Comparison of ENCODE assay signal across 8 cellular contexts in genomic region chr10:84008878-84009277, GRCh38.
DNase-seq lines count a peak whose midpoint lies in the region; ATAC-seq, FAIRE-seq and TF ChIP-seq lines count a peak whose summit lies in the region.

No MANE protein-coding gene starts in this region.

- intact Hi-C loops in K562 (cut with micrococcal nuclease): no loop called here

- POLR2A ChIA-PET in K562 (lab: Yijun Ruan, JAX): no interaction called here

- TF ChIP-seq CTCF in K562 (IDR thresholded peaks at IDR 0.05 in 2 of 3, conservative IDR thresholded peaks at IDR 0.05 in 1 of 3; ENCODE audit: insufficient read depth in 2 of 3, low read depth in 1 of 3, low read length in 3 of 3) (peak; percentile 70 to 95 (median 85)), progenitor cell of endocrine pancreas (IDR thresholded peaks at IDR 0.05; ENCODE audit: unreplicated experiment) (peak; percentile 70)

- 20 to 23% methylated on average over 3 of the region's 3 CpGs for WGBS in GM23248 (ENCODE audit: low coverage in 1 of 2, low lambda C conversion rate in 2 of 2, missing lambda C conversion rate in 2 of 2), 2 experiments
- WGBS in K562 (ENCODE audit: insufficient coverage, low coverage, missing lambda C conversion rate): 0% methylated on average over 3 of the region's 3 CpGs

- DNase-seq in SKM-1 treated with dmso at 0.1 percent for 144 hours (lab: John Stamatoyannopoulos, UW; ENCODE audit: unreplicated experiment) (peak; percentile 12), SKM-1 (lab: John Stamatoyannopoulos, UW; ENCODE audit: unreplicated experiment) (no peak), GM23248 (peak; percentile 27), NCI-H82 treated with DMSO at 0.1 percent for 48 hours (lab: John Stamatoyannopoulos, UW; ENCODE audit: unreplicated experiment) (peak; percentile 24), K562 (ENCODE audit: extremely low read depth in 1 of 4, low spot score in 3 of 4) (peak; percentile 72 to 87 (median 80)), progenitor cell of endocrine pancreas (ENCODE audit: low spot score, unreplicated experiment) (no peak), NCI-H187 treated with DMSO at 0.1 percent for 48 hours (lab: John Stamatoyannopoulos, UW) (no peak), cortex of kidney (lab: John Stamatoyannopoulos, UW) (no peak)

- H2AFZ ChIP-seq in GM23248 (no peak overlapping the region), K562 (ENCODE audit: low read depth, low read length) (no peak overlapping the region)

- no peaks in the 10 kb centered on the region for H3F3A ChIP-seq in GM23248 (ENCODE audit: insufficient read depth)

- in situ Hi-C loops in GM23248 (cut with MboI) (no loop called here), K562 (cut with MboI) (no loop called here)

- no peak overlapping the region for H3K4me2 ChIP-seq in GM23248 (ENCODE audit: unreplicated experiment)
- no peak overlapping the region for H3K4me2 ChIP-seq in K562 (ENCODE audit: insufficient read depth, low read length)

- H3K4me3 ChIP-seq in GM23248 (no peak overlapping the region), K562 (no peak overlapping the region)

- CTCF ChIA-PET in K562 (lab: Yijun Ruan, JAX; ENCODE audit: low intra/inter-chr PET ratio): no interaction called here

- peak; percentile 96 for ATAC-seq in K562

- no peak overlapping the region for H3K4me3 Mint-ChIP-seq in progenitor cell of endocrine pancreas (ENCODE audit: low read depth)

- no peak for FAIRE-seq in K562 (lab: Jason Lieb, UNC)

- H4K20me1 ChIP-seq in GM23248 (ENCODE audit: insufficient read depth): no peaks in the 10 kb centered on the region
- H4K20me1 ChIP-seq in K562 (replicated peaks; ENCODE audit: control insufficient read depth, insufficient read depth, low read length): no peaks in the 10 kb centered on the region

- H3K4me1 ChIP-seq in GM23248 (ENCODE audit: insufficient read depth) (no peaks in the 10 kb centered on the region), K562 (replicated peaks in 1 of 2; ENCODE audit: control insufficient read depth in 2 of 2, insufficient read depth in 2 of 2, low read length in 2 of 2) (no peaks in the 10 kb centered on the region)

- H3K36me3 ChIP-seq in GM23248 (ENCODE audit: low read depth) (no peaks in the 10 kb centered on the region), K562 (ENCODE audit: control insufficient read depth, insufficient read depth, low read length) (no peaks in the 10 kb centered on the region)

- no peaks in the 10 kb centered on the region for H3K9me1 ChIP-seq in K562 (ENCODE audit: control insufficient read depth, insufficient read depth, low read length)

- no peaks in the 10 kb centered on the region for H3K36me3 Mint-ChIP-seq in progenitor cell of endocrine pancreas (ENCODE audit: insufficient read depth)

- TF ChIP-seq POLR2A in K562 (conservative IDR thresholded peaks at IDR 0.05): no peak

- no peak overlapping the region for H3K27ac Mint-ChIP-seq in progenitor cell of endocrine pancreas

- no peaks in the 10 kb centered on the region for H3K9me3 Mint-ChIP-seq in progenitor cell of endocrine pancreas (ENCODE audit: low read depth)

- H3K4me1 Mint-ChIP-seq in progenitor cell of endocrine pancreas (ENCODE audit: low read depth): no peaks in the 10 kb centered on the region

- TF ChIP-seq RAD21 in K562 (CRISPR knock-in tag; conservative IDR thresholded peaks at IDR 0.05 in 1 of 2, IDR thresholded peaks at IDR 0.05 in 1 of 2): peak; percentile 55 to 79

- no peaks in the 10 kb centered on the region for H3K79me2 ChIP-seq in GM23248 (ENCODE audit: insufficient read depth)
- H3K79me2 ChIP-seq in K562 (ENCODE audit: control insufficient read depth, insufficient read depth, low read length): no peaks in the 10 kb centered on the region

- no peaks in the 10 kb centered on the region for H3K27me3 ChIP-seq in GM23248 (replicated peaks; ENCODE audit: insufficient read depth)
- H3K27me3 ChIP-seq in K562 (ENCODE audit: control insufficient read depth in 2 of 2, insufficient read depth in 2 of 2, low read length in 2 of 2): no peaks in the 10 kb centered on the region

- H3K27me3 Mint-ChIP-seq in progenitor cell of endocrine pancreas: peaks cover 4% of the 10 kb centered on the region

- H3K9ac ChIP-seq in GM23248: no peak overlapping the region
- no peak overlapping the region for H3K9ac ChIP-seq in K562 (ENCODE audit: insufficient read depth in 1 of 2, low read depth in 2 of 2, low read length in 2 of 2)

- H3K27ac ChIP-seq in GM23248 (no peak overlapping the region), K562 (ENCODE audit: extremely low read depth, low read depth, low read length) (no peak overlapping the region)

- H3K9me3 ChIP-seq in GM23248 (ENCODE audit: low read depth): no peaks in the 10 kb centered on the region
- H3K9me3 ChIP-seq in K562 (replicated peaks; ENCODE audit: control insufficient read depth, insufficient read depth, low read depth, low read length): no peaks in the 10 kb centered on the region

- BruUV-seq in K562 (replicated peaks; lab: Mats Ljungman, UMichigan): no TSS peak

- TF ChIP-seq EP300 in K562 (IDR thresholded peaks at IDR 0.05; ENCODE audit: low read length): no peak

- H3K9me2 ChIP-seq in GM23248 (ENCODE audit: insufficient read depth): no peaks in the 10 kb centered on the region

TF ChIP-seq in K562, 482 proteins besides CTCF, POLR2A, EP300 and RAD21 (continues in another document):
- TF ChIP-seq, protein P1, sequence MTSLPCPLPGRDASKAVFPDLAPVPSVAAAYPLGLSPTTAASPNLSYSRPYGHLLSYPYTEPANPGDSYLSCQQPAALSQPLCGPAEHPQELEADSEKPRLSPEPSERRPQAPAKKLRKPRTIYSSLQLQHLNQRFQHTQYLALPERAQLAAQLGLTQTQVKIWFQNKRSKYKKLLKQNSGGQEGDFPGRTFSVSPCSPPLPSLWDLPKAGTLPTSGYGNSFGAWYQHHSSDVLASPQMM (CRISPR knock-in tag; IDR thresholded peaks at IDR 0.05): no peak
- TF ChIP-seq DEAF1 (CRISPR knock-in tag; IDR thresholded peaks at IDR 0.05): peak; percentile 46; the same call in 1 of the 2 replicates
- no peak for TF ChIP-seq HEY1 (CRISPR knock-in tag; IDR thresholded peaks at IDR 0.05; ENCODE audit: borderline replicate concordance)
- no peak for TF ChIP-seq SP2 (IDR thresholded peaks at IDR 0.05; ENCODE audit: extremely low read depth, low read depth, low read length, poor library complexity, severe bottlenecking)
- TF ChIP-seq ZNF197 (CRISPR knock-in tag; IDR thresholded peaks at IDR 0.05; ENCODE audit: low read depth): no peak
- peak in 1 of 2 experiments; percentile 47; a peak in 1 of 4 replicates for TF ChIP-seq MAZ (CRISPR knock-in tag; conservative IDR thresholded peaks at IDR 0.05 in 1 of 2, IDR thresholded peaks at IDR 0.05 in 1 of 2)
- no peak for TF ChIP-seq PYGO2 (tag; IDR thresholded peaks at IDR 0.05)
- TF ChIP-seq ZBTB11 (CRISPR knock-in tag; IDR thresholded peaks at IDR 0.05): no peak
- TF ChIP-seq CBFB (CRISPR knock-in tag; IDR thresholded peaks at IDR 0.05): no peak
- no peak for TF ChIP-seq HCFC1 (IDR thresholded peaks at IDR 0.05; ENCODE audit: low read depth, low read length)
- TF ChIP-seq ZNF740 (CRISPR knock-in tag; IDR thresholded peaks at IDR 0.05): no peak
- TF ChIP-seq ZNF740 (tag; IDR thresholded peaks at IDR 0.05): no peak
- no peak for TF ChIP-seq ATF7 (IDR thresholded peaks at IDR 0.05)
- peak in 2 of 3 experiments; percentile 52 to 70 for TF ChIP-seq YY1 (IDR thresholded peaks at IDR 0.05; ENCODE audit: borderline replicate concordance in 1 of 3, control insufficient read depth in 1 of 3, extremely low read depth in 1 of 3, insufficient read depth in 3 of 3, insufficient read length in 1 of 3, insufficient replicate concordance in 2 of 3, low read depth in 1 of 3, low read length in 2 of 3)

Comparison
In these comparisons a context has a peak if more than half of its experiments do, and no peak if none do; other contexts are left out.
1. DNase-seq: peak in SKM-1 treated with dmso at 0.1 percent for 144 hours (single experiment), GM23248 (single experiment), NCI-H82 treated with DMSO at 0.1 percent for 48 hours (single experiment) and K562 (4 of 4); none in SKM-1 (single experiment), progenitor cell of endocrine pancreas (single experiment), NCI-H187 treated with DMSO at 0.1 percent for 48 hours (single experiment) and cortex of kidney (single experiment).